Comparison of ENCODE assay signal across 13 cellular contexts in genomic region chr4:103372002-103372558, GRCh38.
"Had no signal": no experiment of that assay in that cellular context is flagged by ENCODE, and none has a peak within 500 bp of the region (broad histone marks: within the 10 kb centered on the region; RNA-seq: fewer than 3 reads in every experiment).

No MANE protein-coding gene starts in this region.

- H3K27ac ChIP-seq: adrenal gland, dorsolateral prefrontal cortex, gastrocnemius medialis, heart right ventricle, WERI-Rb-1 had no signal

- DNase-seq: activated CD4-positive, alpha-beta T cell treated with anti-CD3 and anti-CD28 coated beads for 1 hour; activated gamma-delta T cell treated with Interleukin-2 at 50 U/mL for 16 hours; adrenal gland; dorsolateral prefrontal cortex; endodermal cell; erythroblast; gastrocnemius medialis; heart right ventricle; left ventricle myocardium superior; stimulated activated naive CD4-positive, alpha-beta T cell; T-helper 17 cell; WERI-Rb-1 had no signal

- H3K36me3 ChIP-seq: adrenal gland, gastrocnemius medialis, heart right ventricle, WERI-Rb-1 had no signal

- H3K27me3 ChIP-seq: adrenal gland, dorsolateral prefrontal cortex, gastrocnemius medialis, heart right ventricle had no signal

- H3K9me3 ChIP-seq: adrenal gland, gastrocnemius medialis had no signal

- ATAC-seq: activated naive CD4-positive, alpha-beta T cell treated with anti-CD3 and anti-CD28 coated beads, Interleukin-2, amount 50 U/mL, for 72 hours; gastrocnemius medialis; heart right ventricle; left ventricle myocardium superior; T-helper 17 cell had no signal

- H3K4me1 ChIP-seq: adrenal gland, gastrocnemius medialis, heart right ventricle had no signal

- H3K4me3 ChIP-seq: adrenal gland, dorsolateral prefrontal cortex, gastrocnemius medialis, heart right ventricle had no signal
